In genomic region chrX:110363241-110363640, GRCh38 we compare ENCODE assay signal across 33 cellular contexts. TPM values are rescaled to one million over a fixed set of nuclear protein-coding genes. Genes with fewer than 3 reads are reported as not detected.
"Had no signal": no experiment of that assay in that cellular context is flagged by ENCODE, and none has a peak within 500 bp of the region (broad histone marks: within the 10 kb centered on the region; RNA-seq: fewer than 3 reads in every experiment).

No MANE protein-coding gene starts in this region.

- FAIRE-seq: RCC 7860, TTC549 had no signal

- H3K4me3 ChIP-seq: ascending aorta, breast epithelium, PC-9 had no signal

- H3K4me1 ChIP-seq: ascending aorta, breast epithelium had no signal

- H3K27me3 ChIP-seq: ascending aorta had no signal

- H3K9me3 ChIP-seq: ascending aorta, breast epithelium had no signal

- H3K4me3 Mint-ChIP-seq: activated CD4-positive, alpha-beta T cell treated with anti-CD3 and anti-CD28 coated beads, Interleukin-2, amount 10 ng/mL, durations not matched to agents 24 days and 14 days; activated CD8-positive, alpha-beta T cell treated with anti-CD3 and anti-CD28 coated beads for 36 hours; activated naive CD8-positive, alpha-beta T cell treated with anti-CD3 and anti-CD28 coated beads for 36 hours; activated T-cell treated with anti-CD3 and anti-CD28 coated beads, Interleukin-2, amount 50 U/mL, for 72 hours; activated T-helper 17 cell treated with anti-CD3 and anti-CD28 coated beads, Interleukin-2, amount 50 U/mL, for 72 hours had no signal

- H3K36me3 ChIP-seq: ascending aorta, breast epithelium had no signal

- H3K27ac Mint-ChIP-seq: activated CD4-positive, alpha-beta T cell treated with anti-CD3 and anti-CD28 coated beads, Interleukin-2, amount 10 ng/mL, durations not matched to agents 24 days and 14 days; activated CD8-positive, alpha-beta T cell treated with anti-CD3 and anti-CD28 coated beads for 36 hours; activated naive CD8-positive, alpha-beta T cell treated with anti-CD3 and anti-CD28 coated beads for 36 hours; activated T-cell treated with anti-CD3 and anti-CD28 coated beads, Interleukin-2, amount 50 U/mL, for 72 hours; activated T-helper 17 cell treated with anti-CD3 and anti-CD28 coated beads, Interleukin-2, amount 50 U/mL, for 72 hours had no signal

- H3K36me3 Mint-ChIP-seq: activated naive CD8-positive, alpha-beta T cell treated with anti-CD3 and anti-CD28 coated beads for 36 hours had no signal

- H3K27me3 Mint-ChIP-seq: activated CD4-positive, alpha-beta T cell treated with anti-CD3 and anti-CD28 coated beads, Interleukin-2, amount 10 ng/mL, durations not matched to agents 24 days and 14 days; activated CD8-positive, alpha-beta T cell treated with anti-CD3 and anti-CD28 coated beads for 36 hours; activated naive CD8-positive, alpha-beta T cell treated with anti-CD3 and anti-CD28 coated beads for 36 hours; activated T-helper 17 cell treated with anti-CD3 and anti-CD28 coated beads, Interleukin-2, amount 50 U/mL, for 72 hours had no signal

- DNase-seq: activated CD4-positive, alpha-beta T cell treated with anti-CD3 and anti-CD28 coated beads, Interleukin-2, amount 10 ng/mL, durations not matched to agents 24 days and 14 days; activated CD4-positive, alpha-beta T cell treated with anti-CD3 and anti-CD28 coated beads, Interleukin-2, amount 50 U/mL, for 4 hours; activated CD8-positive, alpha-beta T cell treated with anti-CD3 and anti-CD28 coated beads for 36 hours; activated effector memory CD4-positive, alpha-beta T cell treated with anti-CD3 and anti-CD28 coated beads, Interleukin-2, amount 50 U/mL, for 16 hours; activated naive CD4-positive, alpha-beta T cell; activated naive CD4-positive, alpha-beta T cell treated with anti-CD3 and anti-CD28 coated beads, Interleukin-2, amount 50 U/mL, for 16 hours; activated naive CD8-positive, alpha-beta T cell treated with anti-CD3 and anti-CD28 coated beads for 36 hours; activated T-cell treated with anti-CD3 and anti-CD28 coated beads, Interleukin-2, amount 50 U/mL, for 1 hour; activated T-cell treated with anti-CD3 and anti-CD28 coated beads, Interleukin-2, amount 50 U/mL, for 72 hours; amniotic stem cell; caudate nucleus; cerebellar nuclear complex; NCI-H1105; NCI-H1417 treated with DMSO at 0.1 percent for 48 hours; NCI-H1694; NCI-H1930; NCI-H2081 treated with DMSO at 0.1 percent for 48 hours; NCI-H226; NCI-H524 treated with DMSO at 0.1 percent for 48 hours; PC-9; SIG-M5; SW 1271; T-helper 1 cell; T1000 had no signal

- H3K27ac ChIP-seq: ascending aorta, breast epithelium, PC-9, RWPE1 had no signal

- H2AFZ ChIP-seq: PC-9 had no signal

- H3K9me3 Mint-ChIP-seq: activated CD4-positive, alpha-beta T cell treated with anti-CD3 and anti-CD28 coated beads, Interleukin-2, amount 10 ng/mL, durations not matched to agents 24 days and 14 days; activated CD8-positive, alpha-beta T cell treated with anti-CD3 and anti-CD28 coated beads for 36 hours; activated naive CD8-positive, alpha-beta T cell treated with anti-CD3 and anti-CD28 coated beads for 36 hours; activated T-cell treated with anti-CD3 and anti-CD28 coated beads, Interleukin-2, amount 50 U/mL, for 72 hours; activated T-helper 17 cell treated with anti-CD3 and anti-CD28 coated beads, Interleukin-2, amount 50 U/mL, for 72 hours had no signal

- H3K4me2 ChIP-seq: PC-9 had no signal

- ATAC-seq: activated CD8-positive, alpha-beta T cell treated with anti-CD3 and anti-CD28 coated beads for 36 hours; activated T-cell treated with anti-CD3 and anti-CD28 coated beads, Interleukin-2, amount 50 U/mL, for 72 hours; activated T-helper 17 cell treated with anti-CD3 and anti-CD28 coated beads, Interleukin-2, amount 50 U/mL, for 72 hours; Right ventricle myocardium inferior had no signal

- H3K4me1 Mint-ChIP-seq: activated CD4-positive, alpha-beta T cell treated with anti-CD3 and anti-CD28 coated beads, Interleukin-2, amount 10 ng/mL, durations not matched to agents 24 days and 14 days; activated naive CD8-positive, alpha-beta T cell treated with anti-CD3 and anti-CD28 coated beads for 36 hours; activated T-helper 17 cell treated with anti-CD3 and anti-CD28 coated beads, Interleukin-2, amount 50 U/mL, for 72 hours had no signal

RNA-seq across cellular contexts. Expression of gene RTL9, which starts 4.6 kb away (rescaled TPM):
- total RNA-seq: activated CD4-positive, alpha-beta T cell treated with anti-CD3 and anti-CD28 coated beads, Interleukin-2, amount 10 ng/mL, durations not matched to agents 24 days and 14 days; activated CD8-positive, alpha-beta memory T cell treated with anti-CD3 and anti-CD28 coated beads for 36 hours; activated CD8-positive, alpha-beta T cell treated with anti-CD3 and anti-CD28 coated beads for 36 hours; activated naive CD8-positive, alpha-beta T cell treated with anti-CD3 and anti-CD28 coated beads for 36 hours; activated T-helper 17 cell treated with anti-CD3 and anti-CD28 coated beads, Interleukin-2, amount 50 U/mL, for 72 hours; ascending aorta; T-helper 2 cell treated with Interferon-gamma antibody and Interleukin-4, amounts not matched to agents 100 ng/mL and 5 ng/mL, for 36 hours had no signal
